1 cellular context compared by ENCODE assay signal in genomic region chr11:77644887-77645286, GRCh38.
TF ChIP-seq lines count a peak whose summit lies in the region.

No MANE protein-coding gene starts in this region.

TF ChIP-seq in K562, 482 proteins besides CTCF, POLR2A, EP300 and RAD21 (continued from another document and continues in another):
- TF ChIP-seq ZNF639 (CRISPR knock-in tag; conservative IDR thresholded peaks at IDR 0.05 in 1 of 2, IDR thresholded peaks at IDR 0.05 in 1 of 2), result peak in 1 of 2 experiments; percentile 44; a peak in 1 of 4 replicates
- peak; percentile 60 for TF ChIP-seq ZBTB12 (CRISPR knock-in tag; IDR thresholded peaks at IDR 0.05)
- no peak for TF ChIP-seq ZBTB1 (CRISPR knock-in tag; IDR thresholded peaks at IDR 0.05; ENCODE audit: borderline replicate concordance, low read depth)
- no peak for TF ChIP-seq POLR2B (IDR thresholded peaks at IDR 0.05; ENCODE audit: low read depth, partially characterized antibody)
- TF ChIP-seq CHCHD3 (CRISPR knock-in tag; IDR thresholded peaks at IDR 0.05), result no peak
- TF ChIP-seq ZNF134 (CRISPR knock-in tag; conservative IDR thresholded peaks at IDR 0.05), result peak; percentile 39; the same call in 1 of the 2 replicates
- TF ChIP-seq ZNF766 (CRISPR knock-in tag; conservative IDR thresholded peaks at IDR 0.05), result peak; percentile 52; the same call in 1 of the 2 replicates
- peak; percentile 31; the same call in 1 of the 2 replicates for TF ChIP-seq MAFG (tag; conservative IDR thresholded peaks at IDR 0.05)
- 0 out of 2 replicates have a peak, but pooled peaks have one; percentile 25 for TF ChIP-seq ZNF584 (CRISPR knock-in tag; IDR thresholded peaks at IDR 0.05; ENCODE audit: low read depth)
- peak; percentile 67 for TF ChIP-seq TAF7 (tag; IDR thresholded peaks at IDR 0.05)
- no peak for TF ChIP-seq SPI1 (IDR thresholded peaks at IDR 0.05; ENCODE audit: borderline replicate concordance, low read depth, low read length)
- peak; percentile 77 for TF ChIP-seq CXXC5 (CRISPR knock-in tag; IDR thresholded peaks at IDR 0.05)
- no peak for TF ChIP-seq ATF6 (CRISPR knock-in tag; IDR thresholded peaks at IDR 0.05)
- no peak for TF ChIP-seq ZNF699 (CRISPR knock-in tag; IDR thresholded peaks at IDR 0.05; ENCODE audit: insufficient replicate concordance)
- TF ChIP-seq ZBTB5 (IDR thresholded peaks at IDR 0.05), result no peak
- no peak for TF ChIP-seq MBD2 (IDR thresholded peaks at IDR 0.05; ENCODE audit: borderline replicate concordance, low read depth)
- TF ChIP-seq HDAC8 (tag; IDR thresholded peaks at IDR 0.05), result peak; percentile 61; the same call in 1 of the 2 replicates
- peak; percentile 81; the same call in 1 of the 2 replicates for TF ChIP-seq ZNF449 (CRISPR knock-in tag; IDR thresholded peaks at IDR 0.05)
- no peak for TF ChIP-seq HNRNPL (IDR thresholded peaks at IDR 0.05; ENCODE audit: low read depth, low read length)
- no peak for TF ChIP-seq ILF3 (IDR thresholded peaks at IDR 0.05; ENCODE audit: borderline replicate concordance)
- no peak for TF ChIP-seq ZNF740 (CRISPR knock-in tag; IDR thresholded peaks at IDR 0.05)
- peak in 1 of 2 experiments; percentile 87; a peak in 2 of 4 replicates for TF ChIP-seq ZNF740 (tag; IDR thresholded peaks at IDR 0.05)
- TF ChIP-seq IFI16 (CRISPR knock-in tag; IDR thresholded peaks at IDR 0.05), result peak; percentile 42; the same call in 1 of the 2 replicates
- no peak for TF ChIP-seq HBP1 (CRISPR knock-in tag; IDR thresholded peaks at IDR 0.05)
- TF ChIP-seq NFIX (CRISPR knock-in tag; IDR thresholded peaks at IDR 0.05; ENCODE audit: low read depth), result no peak
- TF ChIP-seq RNF219 (CRISPR knock-in tag; IDR thresholded peaks at IDR 0.05), result no peak
- TF ChIP-seq ELF1 (tag; IDR thresholded peaks at IDR 0.05), result 0 out of 2 replicates have a peak, but pooled peaks have one; percentile 31
- 0 out of 2 replicates have a peak, but pooled peaks have one; percentile 55 for TF ChIP-seq HOXB6 (CRISPR knock-in tag; IDR thresholded peaks at IDR 0.05; ENCODE audit: borderline replicate concordance)
- TF ChIP-seq ZNF398 (CRISPR knock-in tag; IDR thresholded peaks at IDR 0.05), result peak; percentile 71; the same call in 1 of the 2 replicates
- TF ChIP-seq MYNN (IDR thresholded peaks at IDR 0.05), result no peak
- TF ChIP-seq MYNN (CRISPR knock-in tag; IDR thresholded peaks at IDR 0.05), result no peak
- no peak for TF ChIP-seq SRSF3 (IDR thresholded peaks at IDR 0.05; ENCODE audit: insufficient read depth, low read length)
- TF ChIP-seq POU5F1 (IDR thresholded peaks at IDR 0.05; ENCODE audit: borderline replicate concordance, low read depth, low read length, partially characterized antibody), result no peak
- no peak for TF ChIP-seq CAMTA2 (CRISPR knock-in tag; conservative IDR thresholded peaks at IDR 0.05)
- TF ChIP-seq DPF2 (IDR thresholded peaks at IDR 0.05), result peak; percentile 60
- no peak for TF ChIP-seq MLX (CRISPR knock-in tag; conservative IDR thresholded peaks at IDR 0.05)
- peak; percentile 41; the same call in 1 of the 2 replicates for TF ChIP-seq FOSL1 (tag; conservative IDR thresholded peaks at IDR 0.05)
- TF ChIP-seq ZNF124 (CRISPR knock-in tag; IDR thresholded peaks at IDR 0.05), result no peak
- no peak for TF ChIP-seq ZNF282 (CRISPR knock-in tag; IDR thresholded peaks at IDR 0.05)
- no peak for TF ChIP-seq NFXL1 (CRISPR knock-in tag; IDR thresholded peaks at IDR 0.05)
- TF ChIP-seq SRSF1 (IDR thresholded peaks at IDR 0.05; ENCODE audit: low read depth, low read length), result no peak
- TF ChIP-seq ZNF217 (CRISPR knock-in tag; IDR thresholded peaks at IDR 0.05), result no peak
- no peak for TF ChIP-seq THRAP3 (IDR thresholded peaks at IDR 0.05; ENCODE audit: borderline replicate concordance)
- peak; percentile 91 for TF ChIP-seq PTRF (tag; IDR thresholded peaks at IDR 0.05)
- TF ChIP-seq ZNF79 (CRISPR knock-in tag; IDR thresholded peaks at IDR 0.05; ENCODE audit: low read depth), result peak; percentile 82
- TF ChIP-seq HSF4 (CRISPR knock-in tag; IDR thresholded peaks at IDR 0.05; ENCODE audit: borderline replicate concordance), result peak; percentile 38; the same call in 1 of the 2 replicates
- TF ChIP-seq CREB5 (CRISPR knock-in tag; IDR thresholded peaks at IDR 0.05), result peak; percentile 81
- TF ChIP-seq SRF (CRISPR knock-in tag; IDR thresholded peaks at IDR 0.05), result no peak
